Comparison of ENCODE assay signal across 8 cellular contexts in the genomic region with DNA sequence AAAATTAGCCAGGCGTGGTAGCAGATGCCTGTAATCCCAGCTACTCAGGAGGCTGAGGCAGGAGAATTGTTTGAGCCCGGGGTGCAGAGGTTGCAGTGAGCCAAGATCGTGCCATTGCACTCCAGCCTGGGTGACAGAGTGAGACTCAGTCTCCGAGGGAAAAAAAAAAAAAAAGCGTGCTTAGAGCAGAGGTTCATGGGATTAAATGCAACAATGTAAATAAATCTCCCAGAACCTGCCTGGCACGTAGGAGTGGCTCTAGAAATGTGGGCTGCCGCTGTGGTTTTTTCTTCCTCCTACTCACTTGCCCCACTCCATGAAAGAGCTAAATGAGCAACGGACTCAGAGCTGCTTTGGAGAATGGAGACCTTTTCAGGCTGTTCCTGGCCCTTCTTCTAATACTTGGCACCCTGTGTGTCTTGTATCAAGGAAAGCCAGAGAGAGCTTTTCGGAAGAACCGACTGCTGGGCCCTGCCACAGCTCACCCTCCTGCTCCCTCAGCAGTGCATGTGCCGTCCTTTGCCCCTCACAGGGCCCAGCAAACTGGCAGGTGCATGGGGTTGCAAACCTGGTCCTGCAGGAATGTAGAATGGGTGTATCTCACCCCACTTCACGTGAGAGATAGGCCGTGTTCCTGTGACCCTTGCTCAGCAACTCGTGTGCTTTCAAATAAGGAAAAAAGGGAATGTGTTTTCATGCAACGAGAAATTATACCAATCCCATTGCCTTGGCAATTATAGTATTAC. TPM values are rescaled to one million over a fixed set of nuclear protein-coding genes. Genes with fewer than 3 reads are reported as not detected.
DNase-seq lines count a peak whose midpoint lies in the region; ATAC-seq lines count a peak whose summit lies in the region.

No MANE protein-coding gene starts in this region.

- peak overlapping the region; percentile 67 to 87 for H3K4me3 Mint-ChIP-seq in activated T-cell treated with anti-CD3 and anti-CD28 coated beads, Interleukin-2, amount 50 U/mL, for 72 hours
- H3K4me3 Mint-ChIP-seq in naive thymus-derived CD4-positive, alpha-beta T cell, result peak overlapping the region; percentile 64 to 91 (median 79)

- CTCF ChIA-PET in naive thymus-derived CD4-positive, alpha-beta T cell (lab: Charles Lee), result interaction anchor here (0.6 to 1.4 kb wide), 6 partner anchors 9 to 214 kb away, joined by 3 to 5 read pairs (median 4); no protein-coding TSS in a partner anchor

- peak; percentile 65 for DNase-seq in DMS153 treated with DMSO at 0.1 percent for 48 hours (lab: John Stamatoyannopoulos, UW; ENCODE audit: unreplicated experiment)
- DNase-seq in MV-4-11 (lab: John Stamatoyannopoulos, UW), result peak; percentile 96
- DNase-seq in activated T-cell treated with anti-CD3 and anti-CD28 coated beads, Interleukin-2, amount 50 U/mL, for 72 hours, result peak; percentile 20 to 26
- peak in 6 of 9 donors; percentile 10 to 35 (median 20) for DNase-seq in naive thymus-derived CD4-positive, alpha-beta T cell
- no peak for DNase-seq in cortex of kidney (lab: John Stamatoyannopoulos, UW)
- DNase-seq in NCI-H1092 treated with DMSO at 0.1 percent for 48 hours (lab: John Stamatoyannopoulos, UW), result no peak

- peaks cover 0 to 2% of the 10 kb centered on the region in 2 donors for H3K36me3 Mint-ChIP-seq in activated T-cell treated with anti-CD3 and anti-CD28 coated beads, Interleukin-2, amount 50 U/mL, for 72 hours (ENCODE audit: insufficient read depth in 2 of 2)
- peaks cover 0 to 7% (median 0%) of the 10 kb centered on the region in 5 donors for H3K36me3 Mint-ChIP-seq in naive thymus-derived CD4-positive, alpha-beta T cell

- intact Hi-C loops in naive thymus-derived CD4-positive, alpha-beta T cell (cut with micrococcal nuclease), result loop anchor here (1.0 to 2.0 kb wide), 2 partner anchors 11 to 46 kb away; no protein-coding TSS in a partner anchor

- ATAC-seq in activated T-cell treated with anti-CD3 and anti-CD28 coated beads, Interleukin-2, amount 50 U/mL, for 72 hours (replicated peaks in 1 of 2), result peak; percentile 71 to 77
- ATAC-seq in naive thymus-derived CD4-positive, alpha-beta T cell, result peak; percentile 57
- ATAC-seq in HG03469 (IDR thresholded peaks at IDR 0.05; ENCODE audit: unreplicated experiment) (no peak), GM21723 (IDR thresholded peaks at IDR 0.05; ENCODE audit: unreplicated experiment) (no peak)

- H3K27me3 ChIP-seq in naive thymus-derived CD4-positive, alpha-beta T cell (ENCODE audit: control insufficient read depth in 2 of 2, insufficient read depth in 2 of 2, low read length in 2 of 2), result no peaks in the 10 kb centered on the region

- peaks cover 5 to 20% of the 10 kb centered on the region in 2 donors for H3K4me1 ChIP-seq in naive thymus-derived CD4-positive, alpha-beta T cell (ENCODE audit: control insufficient read depth in 2 of 2, insufficient read depth in 2 of 2, low read length in 2 of 2)

- no peaks in the 10 kb centered on the region for H3K27me3 Mint-ChIP-seq in activated T-cell treated with anti-CD3 and anti-CD28 coated beads, Interleukin-2, amount 50 U/mL, for 72 hours (ENCODE audit: low read depth)
- H3K27me3 Mint-ChIP-seq in naive thymus-derived CD4-positive, alpha-beta T cell, result no peaks in the 10 kb centered on the region

- H3K27ac Mint-ChIP-seq in activated T-cell treated with anti-CD3 and anti-CD28 coated beads, Interleukin-2, amount 50 U/mL, for 72 hours, result peak overlapping the region; percentile 46
- H3K27ac Mint-ChIP-seq in naive thymus-derived CD4-positive, alpha-beta T cell, result peak overlapping the region; percentile 83 to 93 (median 89)

- peak overlapping the region; percentile 41 for H3K27ac ChIP-seq in naive thymus-derived CD4-positive, alpha-beta T cell (ENCODE audit: low read depth, low read length)

- H3K9me3 ChIP-seq in naive thymus-derived CD4-positive, alpha-beta T cell (ENCODE audit: control insufficient read depth in 2 of 3, low read length in 3 of 3), result no peaks in the 10 kb centered on the region

- H3K36me3 ChIP-seq in naive thymus-derived CD4-positive, alpha-beta T cell (ENCODE audit: control insufficient read depth in 2 of 3, insufficient read depth in 3 of 3, low read length in 3 of 3), result no peaks in the 10 kb centered on the region

- POLR2A ChIA-PET in naive thymus-derived CD4-positive, alpha-beta T cell (lab: Charles Lee), result interaction anchor here (0.7 to 1.4 kb wide), 5 partner anchors 10 to 583 kb away, joined by 3 to 5 read pairs (median 3); a partner anchor contains a TSS

- peak overlapping the region; percentile 45 for H3K4me3 ChIP-seq in naive thymus-derived CD4-positive, alpha-beta T cell (ENCODE audit: low read length)

- no peaks in the 10 kb centered on the region for H3K9me3 Mint-ChIP-seq in activated T-cell treated with anti-CD3 and anti-CD28 coated beads, Interleukin-2, amount 50 U/mL, for 72 hours
- peaks cover 0 to 2% (median 0%) of the 10 kb centered on the region in 11 donors for H3K9me3 Mint-ChIP-seq in naive thymus-derived CD4-positive, alpha-beta T cell

- peaks cover 54% of the 10 kb centered on the region for H3K4me1 Mint-ChIP-seq in activated T-cell treated with anti-CD3 and anti-CD28 coated beads, Interleukin-2, amount 50 U/mL, for 72 hours (ENCODE audit: low read depth)
- H3K4me1 Mint-ChIP-seq in naive thymus-derived CD4-positive, alpha-beta T cell, result peaks cover 17 to 73% (median 45%) of the 10 kb centered on the region in 7 donors

RNA-seq across cellular contexts. Expression of a gene that starts 52.0 kb away (rescaled TPM):
- under 1 TPM; 0.35 to 0.43 TPM for total RNA-seq in activated T-cell treated with anti-CD3 and anti-CD28 coated beads, Interleukin-2, amount 50 U/mL, for 72 hours
- total RNA-seq in naive thymus-derived CD4-positive, alpha-beta T cell, result 1 to 10 TPM in 1 of 5 experiments, under 1 TPM in 4; 0.31 to 2.7 (median 0.40) TPM
- under 1 TPM in 1 of 2 donors, not detected in 1; 0.51 TPM for polyA plus RNA-seq in naive thymus-derived CD4-positive, alpha-beta T cell

Comparison
In these comparisons a context has a peak if more than half of its experiments do, and no peak if none do; other contexts are left out.
1. DNase-seq: peak in DMS153 treated with DMSO at 0.1 percent for 48 hours (single experiment), MV-4-11 (single experiment), activated T-cell treated with anti-CD3 and anti-CD28 coated beads, Interleukin-2, amount 50 U/mL, for 72 hours (2 of 2) and naive thymus-derived CD4-positive, alpha-beta T cell (6 of 9); none in cortex of kidney (single experiment) and NCI-H1092 treated with DMSO at 0.1 percent for 48 hours (single experiment).
2. ATAC-seq: peak in activated T-cell treated with anti-CD3 and anti-CD28 coated beads, Interleukin-2, amount 50 U/mL, for 72 hours (2 of 2) and naive thymus-derived CD4-positive, alpha-beta T cell (single experiment); none in HG03469 (single experiment) and GM21723 (single experiment).